In genomic region chr16:66519482-66519881, GRCh38 we compare ENCODE assay signal across 14 cellular contexts. TPM values are rescaled to one million over a fixed set of nuclear protein-coding genes. Genes with fewer than 3 reads are reported as not detected.
DNase-seq lines count a peak whose midpoint lies in the region; ATAC-seq, FAIRE-seq and TF ChIP-seq lines count a peak whose summit lies in the region.
"Had no signal": no experiment of that assay in that cellular context is flagged by ENCODE, and none has a peak within 500 bp of the region (broad histone marks: within the 10 kb centered on the region; RNA-seq: fewer than 3 reads in every experiment).

No MANE protein-coding gene starts in this region.

- BruUV-seq in HepG2 (replicated peaks; lab: Mats Ljungman, UMichigan), result no TSS peak

- in situ Hi-C loops in HepG2 (cut with HindIII; ENCODE audit: extremely low pct_ligation_motif_present, low pct_unique_long_range_greater_than_20kb), result no loop called here

- H3K4me1 Mint-ChIP-seq in T-helper 1 cell treated with Interleukin-12 subunit alpha and Interleukin-12 subunit beta and Interleukin-4 antibody, amounts not matched to agents 30 μg/mL and 1 μg/mL, for 36 hours (ENCODE audit: low read depth), result peaks cover 83% of the 10 kb centered on the region
- H3K4me1 Mint-ChIP-seq in activated T-helper 1 cell treated with anti-CD3 and anti-CD28 coated beads, Interleukin-12 subunit alpha, Interleukin-12 subunit beta, Interleukin-2, Interleukin-4 antibody, amounts not matched to agents 30 ng/mL and 10 ng/mL and 1 ng/mL, durations not matched to agents 14 hours and 24 hours and 36 hours (ENCODE audit: low read depth), result peaks cover 94% of the 10 kb centered on the region
- peaks cover 89% of the 10 kb centered on the region for H3K4me1 Mint-ChIP-seq in stimulated activated memory B cell treated with anti-CD40 and anti-IgM and Interleukin-4, amounts not matched to agents 10 μg/mL and 1 μg/mL and 100 μg/mL, for 72 hours

- TF ChIP-seq CTCF in HepG2 (CRISPR knock-in tag; IDR thresholded peaks at IDR 0.05), result no peak

- no peaks in the 10 kb centered on the region for H4K20me1 ChIP-seq in HepG2 (ENCODE audit: insufficient read depth, low read length)

- no peaks in the 10 kb centered on the region for H3K79me2 ChIP-seq in HepG2 (ENCODE audit: insufficient read depth, low read length)

- CTCF ChIA-PET in HepG2 (lab: Yijun Ruan, JAX; ENCODE audit: low intra/inter-chr PET ratio, low total read pairs) (no interaction called here), HEK293T (lab: Yijun Ruan, JAX) (no interaction called here)

- H3K36me3 ChIP-seq in HepG2 (replicated peaks in 1 of 2; ENCODE audit: control insufficient read depth in 1 of 2, insufficient read depth in 2 of 2, low read length in 2 of 2), result peaks cover 0 to 4% of the 10 kb centered on the region in 2 experiments; a peak in 3 of 5 replicates

- no peak overlapping the region for H2AFZ ChIP-seq in HepG2 (ENCODE audit: low read length)

- no peak overlapping the region for H3K27ac ChIP-seq in HepG2 (ENCODE audit: extremely low read length, insufficient read depth, low read length)
- H3K27ac ChIP-seq: 22Rv1 had no signal

- no peak overlapping the region for H3K4me2 ChIP-seq in HepG2 (ENCODE audit: low read depth, low read length)

- TF ChIP-seq EP300 in HepG2 (IDR thresholded peaks at IDR 0.05; ENCODE audit: low read depth in 2 of 2, low read length in 2 of 2), result no peak
- no peak for TF ChIP-seq EP300 in HepG2 (CRISPR knock-in tag; IDR thresholded peaks at IDR 0.05; ENCODE audit: borderline replicate concordance)

- DNase-seq in T-helper 1 cell, result no peak
- DNase-seq in activated T-helper 1 cell treated with anti-CD3 and anti-CD28 coated beads, Interleukin-12 subunit alpha, Interleukin-12 subunit beta, Interleukin-2, Interleukin-4 antibody, amounts not matched to agents 30 ng/mL and 10 ng/mL and 1 ng/mL, durations not matched to agents 14 hours and 24 hours and 36 hours (ENCODE audit: low spot score), result no peak
- DNase-seq in HepG2 (ENCODE audit: low spot score), result no peak
- no peak for DNase-seq in retina
- DNase-seq in HEK293T (ENCODE audit: extremely low spot score), result no peak
- no peak for DNase-seq in mucosa of gallbladder (ENCODE audit: low spot score)
- DNase-seq: activated CD8-positive, alpha-beta memory T cell treated with anti-CD3 and anti-CD28 coated beads, Interleukin-2, amount 50 U/mL, for 48 hours; DMS79 treated with DMSO at 0.1 percent for 48 hours; erythroblast; HFFc6; NCI-H1930 had no signal

- no peaks in the 10 kb centered on the region for H3K9me3 ChIP-seq in HepG2 (ENCODE audit: low read length)

- no peaks in the 10 kb centered on the region for H3K27me3 Mint-ChIP-seq in T-helper 1 cell treated with Interleukin-12 subunit alpha and Interleukin-12 subunit beta and Interleukin-4 antibody, amounts not matched to agents 30 μg/mL and 1 μg/mL, for 36 hours (ENCODE audit: low read depth)
- peaks cover 2% of the 10 kb centered on the region for H3K27me3 Mint-ChIP-seq in activated T-helper 1 cell treated with anti-CD3 and anti-CD28 coated beads, Interleukin-12 subunit alpha, Interleukin-12 subunit beta, Interleukin-2, Interleukin-4 antibody, amounts not matched to agents 30 ng/mL and 10 ng/mL and 1 ng/mL, durations not matched to agents 14 hours and 24 hours and 36 hours (ENCODE audit: insufficient read depth)
- no peaks in the 10 kb centered on the region for H3K27me3 Mint-ChIP-seq in stimulated activated memory B cell treated with anti-CD40 and anti-IgM and Interleukin-4, amounts not matched to agents 10 μg/mL and 1 μg/mL and 100 μg/mL, for 72 hours

- WGBS in HepG2 (ENCODE audit: low lambda C conversion rate), result 92% methylated on average over 5 of the region's 5 CpGs

- no peak overlapping the region for H3K9ac ChIP-seq in HepG2 (ENCODE audit: insufficient read depth, low read depth, low read length)

- H3K4me3 ChIP-seq in HepG2 (replicated peaks in 1 of 3; ENCODE audit: insufficient read depth in 1 of 3, low read depth in 2 of 3, low read length in 3 of 3), result no peak overlapping the region

- peaks cover 9% of the 10 kb centered on the region for H3K36me3 Mint-ChIP-seq in T-helper 1 cell treated with Interleukin-12 subunit alpha and Interleukin-12 subunit beta and Interleukin-4 antibody, amounts not matched to agents 30 μg/mL and 1 μg/mL, for 36 hours (ENCODE audit: low read depth)
- H3K36me3 Mint-ChIP-seq in activated T-helper 1 cell treated with anti-CD3 and anti-CD28 coated beads, Interleukin-12 subunit alpha, Interleukin-12 subunit beta, Interleukin-2, Interleukin-4 antibody, amounts not matched to agents 30 ng/mL and 10 ng/mL and 1 ng/mL, durations not matched to agents 14 hours and 24 hours and 36 hours (ENCODE audit: low read depth), result peaks cover 13% of the 10 kb centered on the region
- no peaks in the 10 kb centered on the region for H3K36me3 Mint-ChIP-seq in stimulated activated memory B cell treated with anti-CD40 and anti-IgM and Interleukin-4, amounts not matched to agents 10 μg/mL and 1 μg/mL and 100 μg/mL, for 72 hours

- no peak for TF ChIP-seq POLR2A in HepG2 (IDR thresholded peaks at IDR 0.05; ENCODE audit: insufficient read depth in 1 of 2, low read depth in 2 of 2, low read length in 2 of 2)

- peaks cover 39% of the 10 kb centered on the region for H3K4me1 ChIP-seq in HepG2 (ENCODE audit: insufficient read depth, low read length)

- intact Hi-C loops in activated T-helper 1 cell treated with anti-CD3 and anti-CD28 coated beads, Interleukin-12 subunit alpha, Interleukin-12 subunit beta, Interleukin-2, Interleukin-4 antibody, amounts not matched to agents 30 ng/mL and 10 ng/mL and 1 ng/mL, durations not matched to agents 14 hours and 24 hours and 36 hours (cut with micrococcal nuclease), result no loop called here
- intact Hi-C loops in HepG2 (cut with micrococcal nuclease; ENCODE audit: unreplicated experiment), result no loop called here

- ATAC-seq in HepG2, result no peak
- ATAC-seq in stimulated activated memory B cell treated with anti-CD40 and anti-IgM and Interleukin-4, amounts not matched to agents 10 μg/mL and 1 μg/mL and 100 μg/mL, for 72 hours, result no peak

- no peak for FAIRE-seq in HepG2 (lab: Jason Lieb, UNC)

- H3K4me3 Mint-ChIP-seq in T-helper 1 cell treated with Interleukin-12 subunit alpha and Interleukin-12 subunit beta and Interleukin-4 antibody, amounts not matched to agents 30 μg/mL and 1 μg/mL, for 36 hours, result no peak overlapping the region
- H3K4me3 Mint-ChIP-seq in activated T-helper 1 cell treated with anti-CD3 and anti-CD28 coated beads, Interleukin-12 subunit alpha, Interleukin-12 subunit beta, Interleukin-2, Interleukin-4 antibody, amounts not matched to agents 30 ng/mL and 10 ng/mL and 1 ng/mL, durations not matched to agents 14 hours and 24 hours and 36 hours, result peak overlapping the region; percentile 3
- H3K4me3 Mint-ChIP-seq in stimulated activated memory B cell treated with anti-CD40 and anti-IgM and Interleukin-4, amounts not matched to agents 10 μg/mL and 1 μg/mL and 100 μg/mL, for 72 hours, result no peak overlapping the region
- H3K4me3 Mint-ChIP-seq: HFFc6 had no signal

- TF ChIP-seq RAD21 in HepG2 (CRISPR knock-in tag; IDR thresholded peaks at IDR 0.05), result no peak

- no peaks in the 10 kb centered on the region for H3K9me3 Mint-ChIP-seq in T-helper 1 cell treated with Interleukin-12 subunit alpha and Interleukin-12 subunit beta and Interleukin-4 antibody, amounts not matched to agents 30 μg/mL and 1 μg/mL, for 36 hours
- H3K9me3 Mint-ChIP-seq in activated T-helper 1 cell treated with anti-CD3 and anti-CD28 coated beads, Interleukin-12 subunit alpha, Interleukin-12 subunit beta, Interleukin-2, Interleukin-4 antibody, amounts not matched to agents 30 ng/mL and 10 ng/mL and 1 ng/mL, durations not matched to agents 14 hours and 24 hours and 36 hours, result no peaks in the 10 kb centered on the region
- no peaks in the 10 kb centered on the region for H3K9me3 Mint-ChIP-seq in stimulated activated memory B cell treated with anti-CD40 and anti-IgM and Interleukin-4, amounts not matched to agents 10 μg/mL and 1 μg/mL and 100 μg/mL, for 72 hours
- H3K9me3 Mint-ChIP-seq: HFFc6 had no signal

- peak overlapping the region; percentile 97 for H3K27ac Mint-ChIP-seq in T-helper 1 cell treated with Interleukin-12 subunit alpha and Interleukin-12 subunit beta and Interleukin-4 antibody, amounts not matched to agents 30 μg/mL and 1 μg/mL, for 36 hours
- peak overlapping the region; percentile 69 for H3K27ac Mint-ChIP-seq in activated T-helper 1 cell treated with anti-CD3 and anti-CD28 coated beads, Interleukin-12 subunit alpha, Interleukin-12 subunit beta, Interleukin-2, Interleukin-4 antibody, amounts not matched to agents 30 ng/mL and 10 ng/mL and 1 ng/mL, durations not matched to agents 14 hours and 24 hours and 36 hours
- peak overlapping the region; percentile 59 for H3K27ac Mint-ChIP-seq in stimulated activated memory B cell treated with anti-CD40 and anti-IgM and Interleukin-4, amounts not matched to agents 10 μg/mL and 1 μg/mL and 100 μg/mL, for 72 hours
- H3K27ac Mint-ChIP-seq: HFFc6 had no signal

- POLR2A ChIA-PET in HepG2 (lab: Yijun Ruan, JAX), result no interaction called here
- POLR2A ChIA-PET in HEK293T (lab: Yijun Ruan, JAX), result no interaction called here

- no peaks in the 10 kb centered on the region for H3K27me3 ChIP-seq in HepG2 (ENCODE audit: control insufficient read depth in 1 of 2, insufficient read depth in 2 of 2, low read length in 2 of 2)

RNA-seq across cellular contexts. Expression of gene TK2, which starts 30.4 kb away (rescaled TPM):
- 7.3 and 8.4 TPM in 2 replicates for total RNA-seq in activated T-helper 1 cell treated with anti-CD3 and anti-CD28 coated beads, Interleukin-12 subunit alpha, Interleukin-12 subunit beta, Interleukin-2, Interleukin-4 antibody, amounts not matched to agents 30 ng/mL and 10 ng/mL and 1 ng/mL, durations not matched to agents 14 hours and 24 hours and 36 hours
- total RNA-seq in HepG2 (2016; rRNA removed; fragmentation: Illumina TruSeq; extraction: Trizol), result 18.7 and 19.0 TPM in 2 replicates
- total RNA-seq in HepG2 (2016; cell fraction: cytosol; rRNA removed; fragmentation: Illumina TruSeq; extraction: Trizol; ENCODE audit: low read depth), result 6.7 and 7.1 TPM in 2 replicates
- total RNA-seq in HepG2 (2016; cell fraction: insoluble cytoplasmic fraction; rRNA removed; fragmentation: Illumina TruSeq; extraction: Trizol), result 18.5 and 19.5 TPM in 2 replicates
- 12.7 and 13.2 TPM in 2 replicates for total RNA-seq in HepG2 (2016; cell fraction: membrane; rRNA removed; fragmentation: Illumina TruSeq; extraction: Trizol)
- total RNA-seq in HepG2 (2016; cell fraction: nucleus; rRNA removed; fragmentation: Illumina TruSeq; extraction: Trizol), result 24.4 and 27.5 TPM in 2 replicates
- polyA plus RNA-seq in HepG2 (2011; rRNA removed), result 21.0 and 30.8 TPM in 2 replicates
- 10.3 and 11.7 TPM in 2 replicates for polyA plus RNA-seq in HepG2 (2011; cell fraction: cytosol; rRNA removed)
- polyA plus RNA-seq in HepG2 (2011; cell fraction: nucleus; rRNA removed), result 74.0 and 103 TPM in 2 replicates
- polyA plus RNA-seq in HepG2 (2012), result 12.9 and 15.4 TPM in 2 replicates
- 3.7 and 4.7 TPM in 2 replicates for polyA plus RNA-seq in HepG2 (2016; cell fraction: cytosol; fragmentation: Illumina TruSeq; extraction: Trizol; ENCODE audit: low read depth)
- 15.5 and 18.0 TPM in 2 replicates for polyA plus RNA-seq in HepG2 (2016; cell fraction: insoluble cytoplasmic fraction; fragmentation: Illumina TruSeq; extraction: Trizol; ENCODE audit: low read depth)
- 7.7 and 9.3 TPM in 2 replicates for polyA plus RNA-seq in HepG2 (2016; cell fraction: membrane; fragmentation: Illumina TruSeq; extraction: Trizol; ENCODE audit: low read depth)
- 34.2 and 36.3 TPM in 2 replicates for polyA plus RNA-seq in HepG2 (2016; cell fraction: nucleus; fragmentation: Illumina TruSeq; extraction: Trizol; ENCODE audit: insufficient read depth, low read depth)
- polyA minus RNA-seq in HepG2 (2011; rRNA and poly(A)+ RNA removed; ENCODE audit: low replicate concordance), result 27.6 and 35.2 TPM in 2 replicates
- 6.0 and 6.2 TPM in 2 replicates for polyA minus RNA-seq in HepG2 (2011; cell fraction: cytosol; rRNA and poly(A)+ RNA removed)
- 23.8 and 26.7 TPM in 2 replicates for polyA minus RNA-seq in HepG2 (2011; cell fraction: nucleus; rRNA and poly(A)+ RNA removed)
- total RNA-seq in mucosa of gallbladder, result 38.5 TPM

RNA-seq across cellular contexts. Expression of gene CKLF, which starts 32.9 kb away (rescaled TPM):
- 153 and 159 TPM in 2 replicates for total RNA-seq in activated T-helper 1 cell treated with anti-CD3 and anti-CD28 coated beads, Interleukin-12 subunit alpha, Interleukin-12 subunit beta, Interleukin-2, Interleukin-4 antibody, amounts not matched to agents 30 ng/mL and 10 ng/mL and 1 ng/mL, durations not matched to agents 14 hours and 24 hours and 36 hours
- total RNA-seq in HepG2 (2016; rRNA removed; fragmentation: Illumina TruSeq; extraction: Trizol) (83.0 and 120 TPM in 2 replicates), mucosa of gallbladder (50.0 TPM)
- 262 and 384 TPM in 2 replicates for total RNA-seq in HepG2 (2016; cell fraction: cytosol; rRNA removed; fragmentation: Illumina TruSeq; extraction: Trizol; ENCODE audit: low read depth)
- total RNA-seq in HepG2 (2016; cell fraction: insoluble cytoplasmic fraction; rRNA removed; fragmentation: Illumina TruSeq; extraction: Trizol), result 80.2 and 129 TPM in 2 replicates
- 165 and 224 TPM in 2 replicates for total RNA-seq in HepG2 (2016; cell fraction: membrane; rRNA removed; fragmentation: Illumina TruSeq; extraction: Trizol)
- 56.6 and 61.7 TPM in 2 replicates for total RNA-seq in HepG2 (2016; cell fraction: nucleus; rRNA removed; fragmentation: Illumina TruSeq; extraction: Trizol)
- polyA plus RNA-seq in HepG2 (2011; rRNA removed), result 152 and 167 TPM in 2 replicates
- 201 and 220 TPM in 2 replicates for polyA plus RNA-seq in HepG2 (2011; cell fraction: cytosol; rRNA removed)
- 45.6 and 74.1 TPM in 2 replicates for polyA plus RNA-seq in HepG2 (2011; cell fraction: nucleus; rRNA removed)
- 78.5 and 108 TPM in 2 replicates for polyA plus RNA-seq in HepG2 (2012)
- polyA plus RNA-seq in HepG2 (2016; cell fraction: cytosol; fragmentation: Illumina TruSeq; extraction: Trizol; ENCODE audit: low read depth), result 345 and 456 TPM in 2 replicates
- 86.2 and 89.6 TPM in 2 replicates for polyA plus RNA-seq in HepG2 (2016; cell fraction: insoluble cytoplasmic fraction; fragmentation: Illumina TruSeq; extraction: Trizol; ENCODE audit: low read depth)
- polyA plus RNA-seq in HepG2 (2016; cell fraction: membrane; fragmentation: Illumina TruSeq; extraction: Trizol; ENCODE audit: low read depth), result 169 and 229 TPM in 2 replicates
- 90.2 and 116 TPM in 2 replicates for polyA plus RNA-seq in HepG2 (2016; cell fraction: nucleus; fragmentation: Illumina TruSeq; extraction: Trizol; ENCODE audit: insufficient read depth, low read depth)
- polyA minus RNA-seq in HepG2 (2011; rRNA and poly(A)+ RNA removed; ENCODE audit: low replicate concordance), result 41.9 and 49.9 TPM in 2 replicates
- polyA minus RNA-seq in HepG2 (2011; cell fraction: cytosol; rRNA and poly(A)+ RNA removed), result 32.4 and 34.8 TPM in 2 replicates
- polyA minus RNA-seq in HepG2 (2011; cell fraction: nucleus; rRNA and poly(A)+ RNA removed), result 23.4 and 35.9 TPM in 2 replicates

RNA-seq across cellular contexts. Expression of gene CMTM1, which starts 46.8 kb away (rescaled TPM):
- 12.5 and 13.9 TPM in 2 replicates for total RNA-seq in activated T-helper 1 cell treated with anti-CD3 and anti-CD28 coated beads, Interleukin-12 subunit alpha, Interleukin-12 subunit beta, Interleukin-2, Interleukin-4 antibody, amounts not matched to agents 30 ng/mL and 10 ng/mL and 1 ng/mL, durations not matched to agents 14 hours and 24 hours and 36 hours
- total RNA-seq in HepG2 (2016; rRNA removed; fragmentation: Illumina TruSeq; extraction: Trizol) (1.7 and 1.9 TPM in 2 replicates), mucosa of gallbladder (12.1 TPM)
- total RNA-seq in HepG2 (2016; cell fraction: cytosol; rRNA removed; fragmentation: Illumina TruSeq; extraction: Trizol; ENCODE audit: low read depth), result 0.30 TPM in 1 of 2 replicates, not detected in the other
- total RNA-seq in HepG2 (2016; cell fraction: insoluble cytoplasmic fraction; rRNA removed; fragmentation: Illumina TruSeq; extraction: Trizol), result 2.0 TPM in 2 replicates
- 0.77 and 0.93 TPM in 2 replicates for total RNA-seq in HepG2 (2016; cell fraction: membrane; rRNA removed; fragmentation: Illumina TruSeq; extraction: Trizol)
- 1.3 and 1.6 TPM in 2 replicates for total RNA-seq in HepG2 (2016; cell fraction: nucleus; rRNA removed; fragmentation: Illumina TruSeq; extraction: Trizol)
- polyA plus RNA-seq in HepG2 (2011; rRNA removed), result 2.9 and 3.0 TPM in 2 replicates
- 2.0 and 3.6 TPM in 2 replicates for polyA plus RNA-seq in HepG2 (2011; cell fraction: cytosol; rRNA removed)
- 3.5 and 4.0 TPM in 2 replicates for polyA plus RNA-seq in HepG2 (2011; cell fraction: nucleus; rRNA removed)
- 2.3 and 2.4 TPM in 2 replicates for polyA plus RNA-seq in HepG2 (2012)
- polyA plus RNA-seq in HepG2 (2016; cell fraction: cytosol; fragmentation: Illumina TruSeq; extraction: Trizol; ENCODE audit: low read depth), result 0.19 TPM in 1 of 2 replicates, not detected in the other
- polyA plus RNA-seq in HepG2 (2016; cell fraction: insoluble cytoplasmic fraction; fragmentation: Illumina TruSeq; extraction: Trizol; ENCODE audit: low read depth), result 1.5 and 2.0 TPM in 2 replicates
- 0.64 and 0.72 TPM in 2 replicates for polyA plus RNA-seq in HepG2 (2016; cell fraction: membrane; fragmentation: Illumina TruSeq; extraction: Trizol; ENCODE audit: low read depth)
- 2.1 TPM in 2 replicates for polyA plus RNA-seq in HepG2 (2016; cell fraction: nucleus; fragmentation: Illumina TruSeq; extraction: Trizol; ENCODE audit: insufficient read depth, low read depth)
- polyA minus RNA-seq in HepG2 (2011; rRNA and poly(A)+ RNA removed; ENCODE audit: low replicate concordance), result 2.2 and 5.1 TPM in 2 replicates
- polyA minus RNA-seq in HepG2 (2011; cell fraction: cytosol; rRNA and poly(A)+ RNA removed), result 2.7 and 3.4 TPM in 2 replicates
- 3.2 and 6.3 TPM in 2 replicates for polyA minus RNA-seq in HepG2 (2011; cell fraction: nucleus; rRNA and poly(A)+ RNA removed)

RNA-seq across cellular contexts. Expression of gene CMTM2, which starts 59.8 kb away (rescaled TPM):
- total RNA-seq in activated T-helper 1 cell treated with anti-CD3 and anti-CD28 coated beads, Interleukin-12 subunit alpha, Interleukin-12 subunit beta, Interleukin-2, Interleukin-4 antibody, amounts not matched to agents 30 ng/mL and 10 ng/mL and 1 ng/mL, durations not matched to agents 14 hours and 24 hours and 36 hours, result 0.80 and 1.2 TPM in 2 replicates
- not detected in 2 replicates for total RNA-seq in HepG2 (2016; rRNA removed; fragmentation: Illumina TruSeq; extraction: Trizol)
- total RNA-seq in HepG2 (2016; cell fraction: cytosol; rRNA removed; fragmentation: Illumina TruSeq; extraction: Trizol; ENCODE audit: low read depth), result not detected in 2 replicates
- total RNA-seq in HepG2 (2016; cell fraction: insoluble cytoplasmic fraction; rRNA removed; fragmentation: Illumina TruSeq; extraction: Trizol), result not detected in 2 replicates
- total RNA-seq in HepG2 (2016; cell fraction: membrane; rRNA removed; fragmentation: Illumina TruSeq; extraction: Trizol), result not detected in 2 replicates
- not detected in 2 replicates for total RNA-seq in HepG2 (2016; cell fraction: nucleus; rRNA removed; fragmentation: Illumina TruSeq; extraction: Trizol)
- polyA plus RNA-seq in HepG2 (2011; rRNA removed), result not detected in 2 replicates
- polyA plus RNA-seq in HepG2 (2011; cell fraction: cytosol; rRNA removed), result not detected in 2 replicates
- not detected in 2 replicates for polyA plus RNA-seq in HepG2 (2011; cell fraction: nucleus; rRNA removed)
- polyA plus RNA-seq in HepG2 (2012), result not detected in 2 replicates
- polyA plus RNA-seq in HepG2 (2016; cell fraction: cytosol; fragmentation: Illumina TruSeq; extraction: Trizol; ENCODE audit: low read depth), result not detected in 2 replicates
- not detected in 2 replicates for polyA plus RNA-seq in HepG2 (2016; cell fraction: insoluble cytoplasmic fraction; fragmentation: Illumina TruSeq; extraction: Trizol; ENCODE audit: low read depth)
- polyA plus RNA-seq in HepG2 (2016; cell fraction: membrane; fragmentation: Illumina TruSeq; extraction: Trizol; ENCODE audit: low read depth), result not detected in 2 replicates
- polyA plus RNA-seq in HepG2 (2016; cell fraction: nucleus; fragmentation: Illumina TruSeq; extraction: Trizol; ENCODE audit: insufficient read depth, low read depth), result not detected in 2 replicates
- not detected in 2 replicates for polyA minus RNA-seq in HepG2 (2011; rRNA and poly(A)+ RNA removed; ENCODE audit: low replicate concordance)
- not detected in 2 replicates for polyA minus RNA-seq in HepG2 (2011; cell fraction: cytosol; rRNA and poly(A)+ RNA removed)
- not detected in 2 replicates for polyA minus RNA-seq in HepG2 (2011; cell fraction: nucleus; rRNA and poly(A)+ RNA removed)
- total RNA-seq in mucosa of gallbladder, result not detected
- total RNA-seq: HFFc6 had no signal
